ENCODE assay signal across 7 cellular contexts in the genomic region with DNA sequence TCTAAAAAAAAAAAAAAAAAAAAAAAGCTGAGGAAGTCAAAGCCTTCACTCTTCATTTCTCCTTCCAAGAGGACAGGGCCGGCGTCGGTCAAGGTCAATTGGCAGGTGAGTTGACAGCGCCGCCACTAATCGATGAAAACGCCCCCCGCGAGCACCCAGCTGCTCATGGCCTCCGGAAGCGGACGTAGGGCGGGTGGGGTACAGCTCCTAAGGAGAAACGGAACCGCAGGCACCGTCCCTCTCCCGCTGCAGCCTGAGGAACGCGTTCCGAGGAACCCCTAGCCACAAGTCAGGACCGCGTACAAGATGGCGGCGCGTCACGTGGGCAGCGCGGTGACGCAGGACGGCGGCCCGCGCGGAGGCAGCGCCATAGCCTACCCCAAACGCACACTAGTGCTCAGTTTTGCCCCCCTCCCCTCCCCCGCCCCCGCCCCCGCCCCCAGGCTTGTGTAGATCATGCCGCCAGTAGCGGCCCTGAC. TPM values are rescaled to one million over a fixed set of nuclear protein-coding genes. Genes with fewer than 3 reads are reported as not detected.
DNase-seq lines count a peak whose midpoint lies in the region; ATAC-seq and TF ChIP-seq lines count a peak whose summit lies in the region.

A gene (plus strand): TSS at position 465 of the 479 bp plus-strand sequence. CDS start 16,045 bp downstream, outside the sequence.

- peaks cover 26% of the 10 kb centered on the region for H3K4me1 ChIP-seq in hepatocyte (ENCODE audit: insufficient read depth)

- peak within 1 kb of the TSS; percentile 95 for H3K4me2 ChIP-seq in hepatocyte

- H3K9me2 ChIP-seq in hepatocyte (replicated peaks; ENCODE audit: insufficient read depth), result no peaks in the 10 kb centered on the region

- H3K9me3 Mint-ChIP-seq in T-helper 2 cell treated with Interferon-gamma antibody and Interleukin-4, amounts not matched to agents 5 μg/mL and 100 μg/mL, for 36 hours, result no peaks in the 10 kb centered on the region

- TF ChIP-seq CTCF in astrocyte of the cerebellum (IDR thresholded peaks at IDR 0.05; ENCODE audit: low read depth, low read length, missing control alignments), result no peak
- no peak for TF ChIP-seq CTCF in hepatocyte (IDR thresholded peaks at IDR 0.05; ENCODE audit: poor library complexity)

- H3K27me3 ChIP-seq in hepatocyte, result no peaks in the 10 kb centered on the region

- peak within 1 kb of the TSS; percentile 98 for H3K4me3 Mint-ChIP-seq in T-helper 2 cell treated with Interferon-gamma antibody and Interleukin-4, amounts not matched to agents 5 μg/mL and 100 μg/mL, for 36 hours

- peaks cover 57% of the 10 kb centered on the region for H3K79me2 ChIP-seq in hepatocyte

- peaks cover 31% of the 10 kb centered on the region for H3K4me1 Mint-ChIP-seq in T-helper 2 cell treated with Interferon-gamma antibody and Interleukin-4, amounts not matched to agents 5 μg/mL and 100 μg/mL, for 36 hours (ENCODE audit: low read depth)

- H3K36me3 Mint-ChIP-seq in T-helper 2 cell treated with Interferon-gamma antibody and Interleukin-4, amounts not matched to agents 5 μg/mL and 100 μg/mL, for 36 hours (ENCODE audit: low read depth), result peaks cover 13% of the 10 kb centered on the region

- H3K4me3 ChIP-seq in astrocyte of the cerebellum (ENCODE audit: low read depth, low read length) (peak within 1 kb of the TSS; percentile 93), hepatocyte (peak within 1 kb of the TSS; percentile 98)

- H3K27me3 Mint-ChIP-seq in T-helper 2 cell treated with Interferon-gamma antibody and Interleukin-4, amounts not matched to agents 5 μg/mL and 100 μg/mL, for 36 hours (ENCODE audit: low read depth), result peaks cover 2% of the 10 kb centered on the region

- 0% methylated on average over 32 of the region's 41 CpGs for WGBS in hepatocyte (ENCODE audit: low lambda C conversion rate, missing lambda C conversion rate)

- H3K36me3 ChIP-seq in hepatocyte (replicated peaks; ENCODE audit: insufficient read depth, low read depth), result no peaks in the 10 kb centered on the region

- H4K20me1 ChIP-seq in hepatocyte (ENCODE audit: insufficient read depth, poor library complexity, severe bottlenecking), result peaks cover 8% of the 10 kb centered on the region

- H2AFZ ChIP-seq in hepatocyte, result peak within 1 kb of the TSS; percentile 95

- H3K27ac ChIP-seq in hepatocyte, result peak within 1 kb of the TSS; percentile 100

- ATAC-seq in GM18499 (IDR thresholded peaks at IDR 0.05; ENCODE audit: insufficient read depth, unreplicated experiment), result peak; percentile 53
- peak; percentile 67 for ATAC-seq in HG02870 (IDR thresholded peaks at IDR 0.05; ENCODE audit: unreplicated experiment)

- H3K9me3 ChIP-seq in hepatocyte (ENCODE audit: low read depth), result no peaks in the 10 kb centered on the region

- DNase-seq in NCI-H1694 treated with DMSO at 0.1 percent for 48 hours (lab: John Stamatoyannopoulos, UW) (peak; percentile 77), astrocyte of the cerebellum (ENCODE audit: low read depth) (peak; percentile 78), hepatocyte (ENCODE audit: low spot score) (peak; percentile 96), retina (peak; percentile 96)
- DNase-seq in T-helper 2 cell treated with Interferon-gamma antibody and Interleukin-4, amounts not matched to agents 5 μg/mL and 100 μg/mL, for 36 hours (ENCODE audit: low spot score), result peak; percentile 92

- H3K27ac Mint-ChIP-seq in T-helper 2 cell treated with Interferon-gamma antibody and Interleukin-4, amounts not matched to agents 5 μg/mL and 100 μg/mL, for 36 hours, result peak within 1 kb of the TSS; percentile 99

- in situ Hi-C loops in astrocyte of the cerebellum (cut with HindIII; ENCODE audit: low sequenced_read_pairs), result no loop called here

RNA-seq across cellular contexts. Expression of the gene that starts here (rescaled TPM):
- 35.5 and 36.1 TPM in 2 replicates for total RNA-seq in hepatocyte
- 24.1 and 24.7 TPM in 2 replicates for polyA plus RNA-seq in hepatocyte

Comparison
In these comparisons a context has a peak if more than half of its experiments do, and no peak if none do; other contexts are left out.
1. Peak in every context shown above with its lines: DNase-seq, ATAC-seq, H3K4me3 ChIP-seq and H3K27ac ChIP-seq.